Comparison of ENCODE assay signal across 1 cellular context in the genomic region with DNA sequence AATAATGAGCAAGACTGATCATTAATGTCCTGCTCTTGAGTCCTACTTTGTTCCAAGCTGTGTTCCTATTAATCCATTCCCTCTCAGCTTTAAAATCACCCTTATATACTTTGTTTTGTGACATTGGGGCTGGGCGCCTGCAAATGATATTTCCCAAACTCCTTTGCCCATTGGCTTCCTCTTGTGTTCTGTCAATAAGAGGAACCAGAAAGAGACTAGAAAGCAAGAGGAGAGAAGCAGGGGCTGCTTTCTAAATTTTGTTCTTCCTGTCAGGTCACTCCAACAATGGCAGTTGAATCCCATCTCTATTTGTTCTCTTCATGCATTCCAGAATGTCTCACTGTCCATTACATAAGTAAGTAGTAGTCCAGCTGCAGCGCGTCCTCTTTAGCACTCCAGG.
TF ChIP-seq lines count a peak whose summit lies in the region.

No MANE protein-coding gene starts in this region.

TF ChIP-seq in GM23338, 12 proteins besides CTCF, POLR2A, EP300 and RAD21 (continued from another document):
- TF ChIP-seq REST (IDR thresholded peaks at IDR 0.05; ENCODE audit: unreplicated experiment): no peak
- TF ChIP-seq, protein P1, sequence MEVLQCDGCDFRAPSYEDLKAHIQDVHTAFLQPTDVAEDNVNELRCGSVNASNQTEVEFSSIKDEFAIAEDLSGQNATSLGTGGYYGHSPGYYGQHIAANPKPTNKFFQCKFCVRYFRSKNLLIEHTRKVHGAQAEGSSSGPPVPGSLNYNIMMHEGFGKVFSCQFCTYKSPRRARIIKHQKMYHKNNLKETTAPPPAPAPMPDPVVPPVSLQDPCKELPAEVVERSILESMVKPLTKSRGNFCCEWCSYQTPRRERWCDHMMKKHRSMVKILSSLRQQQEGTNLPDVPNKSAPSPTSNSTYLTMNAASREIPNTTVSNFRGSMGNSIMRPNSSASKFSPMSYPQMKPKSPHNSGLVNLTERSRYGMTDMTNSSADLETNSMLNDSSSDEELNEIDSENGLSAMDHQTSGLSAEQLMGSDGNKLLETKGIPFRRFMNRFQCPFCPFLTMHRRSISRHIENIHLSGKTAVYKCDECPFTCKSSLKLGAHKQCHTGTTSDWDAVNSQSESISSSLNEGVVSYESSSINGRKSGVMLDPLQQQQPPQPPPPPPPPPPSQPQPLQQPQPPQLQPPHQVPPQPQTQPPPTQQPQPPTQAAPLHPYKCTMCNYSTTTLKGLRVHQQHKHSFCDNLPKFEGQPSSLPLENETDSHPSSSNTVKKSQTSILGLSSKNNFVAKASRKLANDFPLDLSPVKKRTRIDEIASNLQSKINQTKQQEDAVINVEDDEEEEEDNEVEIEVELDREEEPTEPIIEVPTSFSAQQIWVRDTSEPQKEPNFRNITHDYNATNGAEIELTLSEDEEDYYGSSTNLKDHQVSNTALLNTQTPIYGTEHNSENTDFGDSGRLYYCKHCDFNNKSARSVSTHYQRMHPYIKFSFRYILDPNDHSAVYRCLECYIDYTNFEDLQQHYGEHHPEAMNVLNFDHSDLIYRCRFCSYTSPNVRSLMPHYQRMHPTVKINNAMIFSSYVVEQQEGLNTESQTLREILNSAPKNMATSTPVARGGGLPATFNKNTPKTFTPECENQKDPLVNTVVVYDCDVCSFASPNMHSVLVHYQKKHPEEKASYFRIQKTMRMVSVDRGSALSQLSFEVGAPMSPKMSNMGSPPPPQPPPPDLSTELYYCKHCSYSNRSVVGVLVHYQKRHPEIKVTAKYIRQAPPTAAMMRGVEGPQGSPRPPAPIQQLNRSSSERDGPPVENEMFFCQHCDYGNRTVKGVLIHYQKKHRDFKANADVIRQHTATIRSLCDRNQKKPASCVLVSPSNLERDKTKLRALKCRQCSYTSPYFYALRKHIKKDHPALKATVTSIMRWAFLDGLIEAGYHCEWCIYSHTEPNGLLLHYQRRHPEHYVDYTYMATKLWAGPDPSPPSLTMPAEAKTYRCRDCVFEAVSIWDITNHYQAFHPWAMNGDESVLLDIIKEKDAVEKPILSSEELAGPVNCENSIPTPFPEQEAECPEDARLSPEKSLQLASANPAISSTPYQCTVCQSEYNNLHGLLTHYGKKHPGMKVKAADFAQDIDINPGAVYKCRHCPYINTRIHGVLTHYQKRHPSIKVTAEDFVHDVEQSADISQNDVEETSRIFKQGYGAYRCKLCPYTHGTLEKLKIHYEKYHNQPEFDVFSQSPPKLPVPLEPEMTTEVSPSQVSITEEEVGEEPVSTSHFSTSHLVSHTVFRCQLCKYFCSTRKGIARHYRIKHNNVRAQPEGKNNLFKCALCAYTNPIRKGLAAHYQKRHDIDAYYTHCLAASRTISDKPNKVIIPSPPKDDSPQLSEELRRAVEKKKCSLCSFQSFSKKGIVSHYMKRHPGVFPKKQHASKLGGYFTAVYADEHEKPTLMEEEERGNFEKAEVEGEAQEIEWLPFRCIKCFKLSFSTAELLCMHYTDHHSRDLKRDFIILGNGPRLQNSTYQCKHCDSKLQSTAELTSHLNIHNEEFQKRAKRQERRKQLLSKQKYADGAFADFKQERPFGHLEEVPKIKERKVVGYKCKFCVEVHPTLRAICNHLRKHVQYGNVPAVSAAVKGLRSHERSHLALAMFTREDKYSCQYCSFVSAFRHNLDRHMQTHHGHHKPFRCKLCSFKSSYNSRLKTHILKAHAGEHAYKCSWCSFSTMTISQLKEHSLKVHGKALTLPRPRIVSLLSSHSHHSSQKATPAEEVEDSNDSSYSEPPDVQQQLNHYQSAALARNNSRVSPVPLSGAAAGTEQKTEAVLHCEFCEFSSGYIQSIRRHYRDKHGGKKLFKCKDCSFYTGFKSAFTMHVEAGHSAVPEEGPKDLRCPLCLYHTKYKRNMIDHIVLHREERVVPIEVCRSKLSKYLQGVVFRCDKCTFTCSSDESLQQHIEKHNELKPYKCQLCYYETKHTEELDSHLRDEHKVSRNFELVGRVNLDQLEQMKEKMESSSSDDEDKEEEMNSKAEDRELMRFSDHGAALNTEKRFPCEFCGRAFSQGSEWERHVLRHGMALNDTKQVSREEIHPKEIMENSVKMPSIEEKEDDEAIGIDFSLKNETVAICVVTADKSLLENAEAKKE (CRISPR knock-in tag; IDR thresholded peaks at IDR 0.05): no peak
- no peak for TF ChIP-seq NANOG (IDR thresholded peaks at IDR 0.05; ENCODE audit: borderline replicate concordance)
- no peak for TF ChIP-seq EZH2phosphoT487 (IDR thresholded peaks at IDR 0.05; ENCODE audit: unreplicated experiment)
